8 cellular contexts compared by ENCODE assay signal in genomic region chr2:55693181-55694125, GRCh38. TPM values are rescaled to one million over a fixed set of nuclear protein-coding genes. Genes with fewer than 3 reads are reported as not detected.
A peak's percentile ranks its signal among the peaks of the same experiment; 100 is the strongest.
DNase-seq lines count a peak whose midpoint lies in the region; ATAC-seq and TF ChIP-seq lines count a peak whose summit lies in the region.

Gene PNPT1 (minus strand): TSS chr2:55693844. CDS start chr2:55693823, 21 bp downstream.

- H3K9me3 ChIP-seq in PC-9 (ENCODE audit: insufficient read depth, low read depth) (no peaks in the 10 kb centered on the region), esophagus (ENCODE audit: control insufficient read depth in 2 of 2, insufficient read depth in 1 of 2, low read depth in 1 of 2, low read length in 1 of 2) (no peaks in the 10 kb centered on the region), muscle layer of colon (ENCODE audit: low read length) (no peaks in the 10 kb centered on the region)

- H3K27ac ChIP-seq in PC-9 (peak within 1 kb of the TSS; percentile 32), esophagus (ENCODE audit: low read depth in 2 of 2, low read length in 1 of 2) (peak within 1 kb of the TSS in 1 of 2 donors; percentile 80), muscle layer of colon (ENCODE audit: low read depth, low read length) (peak within 1 kb of the TSS; percentile 21)

- H4K20me1 ChIP-seq in PC-9 (ENCODE audit: insufficient read depth), result peaks cover 11% of the 10 kb centered on the region; the same call in 1 of the 2 replicates

- no peaks in the 10 kb centered on the region for H3K9me2 ChIP-seq in PC-9 (ENCODE audit: insufficient read depth)

- H3F3A ChIP-seq in PC-9 (ENCODE audit: insufficient read depth, low read depth), result no peaks in the 10 kb centered on the region

- TF ChIP-seq CTCF in PC-9 (conservative IDR thresholded peaks at IDR 0.05), result no peak

- peak within 1 kb of the TSS; percentile 73 for H3K4me2 ChIP-seq in PC-9

- peaks cover 12% of the 10 kb centered on the region; the same call in 1 of the 2 replicates for H3K36me3 ChIP-seq in PC-9 (ENCODE audit: low read depth)
- no peaks in the 10 kb centered on the region for H3K36me3 ChIP-seq in esophagus (ENCODE audit: control insufficient read depth in 2 of 2, insufficient read depth in 2 of 2, low read length in 1 of 2)
- no peaks in the 10 kb centered on the region for H3K36me3 ChIP-seq in muscle layer of colon (ENCODE audit: insufficient read depth, low read length)

- H3K79me2 ChIP-seq in PC-9 (ENCODE audit: low read depth), result peaks cover 48% of the 10 kb centered on the region

- peak within 1 kb of the TSS; percentile 96 for H2AFZ ChIP-seq in PC-9

- H3K27me3 ChIP-seq in PC-9 (ENCODE audit: insufficient read depth, low read depth), result no peaks in the 10 kb centered on the region
- H3K27me3 ChIP-seq in esophagus (ENCODE audit: control insufficient read depth in 1 of 2, insufficient read depth in 2 of 2, low read length in 2 of 2), result no peaks in the 10 kb centered on the region
- no peaks in the 10 kb centered on the region for H3K27me3 ChIP-seq in muscle layer of colon (ENCODE audit: control insufficient read depth in 1 of 2, insufficient read depth in 2 of 2, low read length in 2 of 2)

- ATAC-seq in GM21619 (IDR thresholded peaks at IDR 0.05; ENCODE audit: unreplicated experiment), result peak; percentile 100

- peak within 1 kb of the TSS; percentile 18 for H3K9ac ChIP-seq in muscle layer of colon (ENCODE audit: low read length)

- intact Hi-C loops in PC-9 (cut with micrococcal nuclease; ENCODE audit: unreplicated experiment), result loop anchor here (2.0 kb wide), 1 partner anchor 437 kb away; no protein-coding TSS in a partner anchor

- WGBS in esophagus, 2 donors, result 0% methylated on average over 56 of the region's 56 CpGs

- H3K4me1 ChIP-seq in PC-9 (replicated peaks; ENCODE audit: insufficient read depth), result peaks cover 15% of the 10 kb centered on the region
- no peaks in the 10 kb centered on the region for H3K4me1 ChIP-seq in esophagus (ENCODE audit: control insufficient read depth in 2 of 2, insufficient read depth in 2 of 2, low read length in 1 of 2)
- H3K4me1 ChIP-seq in muscle layer of colon (ENCODE audit: insufficient read depth, low read length), result peaks cover 12% of the 10 kb centered on the region

- BruUV-seq in PC-9 (replicated peaks; lab: Mats Ljungman, UMichigan), result TSS peak; percentile 82

- DNase-seq in DMS153 (lab: John Stamatoyannopoulos, UW), result peak; percentile 90
- DNase-seq in Jurkat, Clone E6-1 (ENCODE audit: low read depth, low spot score), result peak; percentile 95
- peak; percentile 89 to 94 for DNase-seq in PC-9
- DNase-seq in activated T-cell treated with anti-CD3 and anti-CD28 coated beads, Interleukin-2, amount 50 U/mL, for 1 hour, result peak; percentile 91
- peak; percentile 87 for DNase-seq in stimulated activated CD8-positive, alpha-beta memory T cell treated with anti-CD3 and anti-CD28 coated beads, Interleukin-7, amount 100 ng/mL, for 24 hours (ENCODE audit: low read depth)

- CTCF ChIA-PET in PC-9 (lab: Charles Lee), result no interaction called here

- POLR2A ChIA-PET in PC-9 (lab: Charles Lee; ENCODE audit: unreplicated experiment), result no interaction called here

- peak within 1 kb of the TSS; percentile 100 for H3K4me3 ChIP-seq in Jurkat, Clone E6-1 (ENCODE audit: low read length)
- H3K4me3 ChIP-seq in PC-9 (peak within 1 kb of the TSS; percentile 87), esophagus (ENCODE audit: low read depth in 1 of 2, low read length in 2 of 2) (peak within 1 kb of the TSS; percentile 96 to 99), muscle layer of colon (ENCODE audit: low read depth in 1 of 2, low read length in 2 of 2) (peak within 1 kb of the TSS; percentile 78 to 83)

RNA-seq across cellular contexts. Expression of gene PNPT1, which starts in this region (rescaled TPM):
- polyA plus RNA-seq in Jurkat, Clone E6-1 (2012; ENCODE audit: insufficient read depth, insufficient read length), result 30.2 TPM
- 23.1 and 34.1 TPM in 2 replicates for total RNA-seq in PC-9 (2021)
- polyA plus RNA-seq in esophagus, result 1 to 10 TPM; 5.6 to 7.4 TPM
